ENCODE assay signal across 11 cellular contexts in genomic region chr14:106642090-106642489, GRCh38.
"Had no signal": no experiment of that assay in that cellular context is flagged by ENCODE, and none has a peak within 500 bp of the region (broad histone marks: within the 10 kb centered on the region; RNA-seq: fewer than 3 reads in every experiment).

No MANE protein-coding gene starts in this region.

- DNase-seq: GM23248, GOT3, H7, H9, HCEC 1CT, HFFc6 had no signal

- ATAC-seq: GM23338, HCT116 had no signal

- FAIRE-seq: H1, H54 had no signal

- H3K9ac ChIP-seq: GM23248 had no signal

- H3K36me3 ChIP-seq: HAP-1 had no signal

- H3K4me2 ChIP-seq: GM23338 had no signal

- H2AFZ ChIP-seq: GM23248, GM23338 had no signal

- H3K4me3 ChIP-seq: GM23248, GM23338, HAP-1 had no signal

- H3K4me1 ChIP-seq: HAP-1 had no signal

- H3K9me3 ChIP-seq: HAP-1 had no signal

- H3K27ac ChIP-seq: GM23248 had no signal
